18 cellular contexts compared by ENCODE assay signal in the genomic region with DNA sequence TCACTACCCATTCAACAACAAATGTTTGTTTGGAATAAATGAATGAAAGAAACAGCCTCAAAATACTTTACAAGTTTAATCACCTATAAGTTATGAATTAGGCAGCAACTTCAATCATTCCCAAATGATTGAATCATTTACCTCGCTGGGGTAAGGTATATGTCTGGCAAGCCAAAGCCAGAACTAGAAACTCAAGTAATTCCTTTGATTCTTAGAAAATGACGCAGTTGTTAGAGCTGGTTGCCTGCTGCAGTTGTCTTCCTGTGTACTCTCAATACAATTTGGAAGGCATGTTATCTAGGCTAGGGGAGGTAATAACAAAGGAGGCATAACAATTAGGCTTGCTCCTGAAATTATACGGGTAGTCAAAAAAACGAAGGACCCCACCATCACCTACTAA.
"Had no signal": no experiment of that assay in that cellular context is flagged by ENCODE, and none has a peak within 500 bp of the region (broad histone marks: within the 10 kb centered on the region; RNA-seq: fewer than 3 reads in every experiment).

No MANE protein-coding gene starts in this region.

- H3K27ac ChIP-seq: RWPE1 had no signal

- DNase-seq: NCI-H1092, NCI-H1105 treated with DMSO at 0.1 percent for 48 hours, NCI-H1417 treated with DMSO at 0.1 percent for 48 hours, NCI-H146, NCI-H187, NCI-H2029, NCI-H2081 treated with DMSO at 0.1 percent for 48 hours, NCI-H2171, NCI-H226, NCI-H446, NCI-H510A, NCI-H524 treated with DMSO at 0.1 percent for 48 hours, NCI-H69, NCI-H774, SHP77 had no signal

- ATAC-seq: Panc1, SK-N-SH treated with all-trans-retinoic acid at 6 μM for 48 hours had no signal
